In the genomic region with DNA sequence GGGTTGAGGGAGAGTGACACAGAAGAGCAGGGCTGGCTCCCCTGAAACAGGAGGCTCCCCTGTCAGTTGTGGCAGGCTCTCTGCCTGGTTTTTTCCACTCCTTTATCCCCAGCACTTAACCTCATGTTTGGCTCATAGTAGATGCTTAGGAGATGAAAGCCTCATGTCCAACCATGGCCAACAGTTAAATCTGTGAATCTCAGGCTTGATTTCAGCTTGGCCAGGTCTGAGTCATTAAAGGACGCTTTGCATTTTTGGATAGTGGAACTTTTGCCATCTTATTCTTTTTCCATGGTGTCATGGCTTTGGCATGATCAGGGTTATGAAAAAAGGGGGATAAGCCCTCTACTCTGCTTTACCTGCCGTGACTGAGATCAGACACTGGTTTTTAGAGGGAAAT, we compare ENCODE assay signal across 16 cellular contexts.
DNase-seq lines count a peak whose midpoint lies in the region; ATAC-seq and TF ChIP-seq lines count a peak whose summit lies in the region.
"Had no signal": no experiment of that assay in that cellular context is flagged by ENCODE, and none has a peak within 500 bp of the region (broad histone marks: within the 10 kb centered on the region; RNA-seq: fewer than 3 reads in every experiment).

No MANE protein-coding gene starts in this region.

- H3K27me3 ChIP-seq in IMR-90 (ENCODE audit: control insufficient read depth, insufficient read depth, low read length) (no peaks in the 10 kb centered on the region), right cardiac atrium (ENCODE audit: control insufficient read depth, insufficient read depth) (no peaks in the 10 kb centered on the region), tibial artery (no peaks in the 10 kb centered on the region)
- H3K27me3 ChIP-seq: colonic mucosa, foreskin keratinocyte had no signal

- peaks cover 13% of the 10 kb centered on the region for H3K9me1 ChIP-seq in IMR-90 (ENCODE audit: insufficient read depth, low read length)

- H4K20me1 ChIP-seq in IMR-90 (ENCODE audit: insufficient read depth, low read length), result no peaks in the 10 kb centered on the region

- H4K5ac ChIP-seq in IMR-90 (ENCODE audit: low read depth, low read length), result no peak overlapping the region

- H3K27ac ChIP-seq in IMR-90 (ENCODE audit: insufficient read depth, low read length), result no peak overlapping the region
- H3K27ac ChIP-seq in right cardiac atrium (ENCODE audit: low read length), result peak overlapping the region; percentile 63
- H3K27ac ChIP-seq in tibial artery, result peak overlapping the region; percentile 66 to 70
- H3K27ac ChIP-seq: foreskin keratinocyte, SJCRH30 had no signal

- H3K4ac ChIP-seq in IMR-90 (ENCODE audit: low read depth, low read length), result no peak overlapping the region

- H4K8ac ChIP-seq in IMR-90 (ENCODE audit: low read depth in 2 of 2, low read length in 2 of 2), result no peak overlapping the region

- H4K91ac ChIP-seq in IMR-90 (ENCODE audit: insufficient read depth, low read depth, low read length), result no peak overlapping the region

- H2BK120ac ChIP-seq in IMR-90 (ENCODE audit: low read depth, low read length), result no peak overlapping the region

- TF ChIP-seq POLR2A in IMR-90 (IDR thresholded peaks at IDR 0.05; ENCODE audit: low read depth, low read length), result no peak

- no peak overlapping the region for H2BK15ac ChIP-seq in IMR-90 (ENCODE audit: low read depth, low read length)

- H3K18ac ChIP-seq in IMR-90 (ENCODE audit: low read depth, low read length), result no peak overlapping the region

- TF ChIP-seq RAD21 in IMR-90 (IDR thresholded peaks at IDR 0.05; ENCODE audit: low read length), result no peak

- no peaks in the 10 kb centered on the region for H3K36me3 ChIP-seq in IMR-90 (ENCODE audit: control insufficient read depth, insufficient read depth, low read length)
- H3K36me3 ChIP-seq in tibial artery, result peaks cover 0 to 13% (median 0%) of the 10 kb centered on the region in 3 donors
- H3K36me3 ChIP-seq: colonic mucosa, SJCRH30 had no signal

- ATAC-seq in IMR-90 (ENCODE audit: low read depth) (peak; percentile 35; the same call in 1 of the 2 replicates), right cardiac atrium (peak in 1 of 2 donors; percentile 10), GM21825 (IDR thresholded peaks at IDR 0.05; ENCODE audit: unreplicated experiment) (no peak)

- CTCF ChIA-PET in IMR-90 (lab: Yijun Ruan, JAX), result no interaction called here

- no peak overlapping the region for H2AK9ac ChIP-seq in IMR-90 (replicated peaks; ENCODE audit: low read depth, low read length, poor library complexity)

- no CpG with 5 or more reads among the region's 2 CpGs for WGBS in IMR-90 (ENCODE audit: extremely low coverage in 2 of 2, insufficient read length in 1 of 2), 2 experiments
- WGBS in right cardiac atrium, result 91% methylated on average over 2 of the region's 2 CpGs

- H3K4me2 ChIP-seq in IMR-90 (ENCODE audit: low read depth, low read length), result no peak overlapping the region

- H3K4me1 ChIP-seq in IMR-90 (ENCODE audit: control insufficient read depth, insufficient read depth, low read length), result peaks cover 5% of the 10 kb centered on the region
- peaks cover 32% of the 10 kb centered on the region for H3K4me1 ChIP-seq in right cardiac atrium (ENCODE audit: control insufficient read depth, insufficient read depth, low read length)
- peaks cover 7 to 68% (median 31%) of the 10 kb centered on the region in 4 donors for H3K4me1 ChIP-seq in tibial artery
- H3K4me1 ChIP-seq: foreskin keratinocyte, SJCRH30 had no signal

- no peak overlapping the region; the same call in 1 of the 2 replicates for H3K14ac ChIP-seq in IMR-90 (replicated peaks; ENCODE audit: low read depth, low read length)

- DNase-seq in IMR-90, result no peak
- peak; percentile 54 for DNase-seq in astrocyte of the hippocampus (ENCODE audit: low read depth, low spot score)
- DNase-seq in right cardiac atrium, result no peak
- no peak for DNase-seq in tibial artery
- DNase-seq in HUDEP-2 (lab: John Stamatoyannopoulos, UW; ENCODE audit: unreplicated experiment in 76 of 76), result no peak
- no peak for DNase-seq in NOMO-1 (lab: John Stamatoyannopoulos, UW; ENCODE audit: unreplicated experiment in 2 of 2)
- DNase-seq: activated CD4-positive, alpha-beta T cell treated with anti-CD3 and anti-CD28 coated beads, Interleukin-2, amount 50 U/mL, for 1 hour; anterior cingulate cortex; colonic mucosa; COR-L47; foreskin keratinocyte; Kasumi-1; NCI-H1105 treated with DMSO at 0.1 percent for 48 hours; OCI-M1; SJCRH30 had no signal

- H3K79me1 ChIP-seq in IMR-90 (ENCODE audit: low read depth in 1 of 2, low read length in 2 of 2), result no peaks in the 10 kb centered on the region; a peak in 1 of 4 replicates

- intact Hi-C loops in IMR-90 (cut with micrococcal nuclease), result no loop called here
- intact Hi-C loops in right cardiac atrium (cut with DNase I), result no loop called here
- intact Hi-C loops in tibial artery (cut with DNase I; ENCODE audit: low total_unique reads), result loop anchor here (10.0 kb wide), 1 partner anchor 115 kb away; a partner anchor contains a TSS

- no TSS peak for BruUV-seq in IMR-90 (replicated peaks; lab: Mats Ljungman, UMichigan)

- no peak overlapping the region for H3K9ac ChIP-seq in IMR-90 (ENCODE audit: low read depth, low read length)

- in situ Hi-C loops in IMR-90 (cut with MboI; ENCODE audit: low sequenced_read_pairs), result no loop called here

- POLR2A ChIA-PET in IMR-90 (lab: Charles Lee; ENCODE audit: unreplicated experiment), result no interaction called here

- TF ChIP-seq CTCF in IMR-90 (conservative IDR thresholded peaks at IDR 0.05; ENCODE audit: low read depth, low read length) (no peak), tibial artery (IDR thresholded peaks at IDR 0.05) (no peak)

- H2AFZ ChIP-seq in IMR-90 (replicated peaks; ENCODE audit: low read length, poor library complexity), result no peak overlapping the region

- no peak overlapping the region for H3K23ac ChIP-seq in IMR-90 (ENCODE audit: low read depth, low read length)

- dilution Hi-C loops in IMR-90 (cut with HindIII; ENCODE audit: low sequenced_read_pairs, unreplicated experiment), result no loop called here

- H2BK5ac ChIP-seq in IMR-90 (ENCODE audit: low read depth, low read length, poor library complexity, severe bottlenecking), result no peak overlapping the region

- no peak overlapping the region for H2AK5ac ChIP-seq in IMR-90 (ENCODE audit: low read depth, low read length)

- H3K4me3 ChIP-seq in IMR-90 (ENCODE audit: insufficient read depth, low read depth, low read length) (no peak overlapping the region), right cardiac atrium (ENCODE audit: low read length) (no peak overlapping the region), tibial artery (no peak overlapping the region)
- H3K4me3 ChIP-seq: colonic mucosa, SJCRH30 had no signal

- H3K9me3 ChIP-seq in IMR-90 (ENCODE audit: control insufficient read depth, insufficient read depth, low read length) (peaks cover 3% of the 10 kb centered on the region; the same call in 1 of the 2 replicates), right cardiac atrium (ENCODE audit: control insufficient read depth, low read length) (no peaks in the 10 kb centered on the region), tibial artery (peaks cover 0 to 16% (median 0%) of the 10 kb centered on the region in 3 donors)
- H3K9me3 ChIP-seq: colonic mucosa, SJCRH30 had no signal

- no peak overlapping the region for H2BK20ac ChIP-seq in IMR-90 (ENCODE audit: low read depth, low read length)

- no peak overlapping the region for H3K56ac ChIP-seq in IMR-90 (ENCODE audit: extremely low read depth, insufficient read depth, low read length)

TF ChIP-seq in IMR-90, 13 proteins besides CTCF, POLR2A, EP300 and RAD21:
- TF ChIP-seq CEBPB (IDR thresholded peaks at IDR 0.05; ENCODE audit: low read depth, low read length) (no peak), MAZ (IDR thresholded peaks at IDR 0.05; ENCODE audit: borderline replicate concordance, low read depth, low read length) (no peak), MXI1 (IDR thresholded peaks at IDR 0.05; ENCODE audit: borderline replicate concordance, low read depth, low read length) (no peak), RFX5 (IDR thresholded peaks at IDR 0.05; ENCODE audit: low read depth, low read length) (no peak), NFE2L2 (IDR thresholded peaks at IDR 0.05; ENCODE audit: low read depth, low read length) (no peak), SMC3 (IDR thresholded peaks at IDR 0.05; ENCODE audit: low read depth, low read length) (no peak), FOS (IDR thresholded peaks at IDR 0.05; ENCODE audit: low read depth, low read length) (no peak), RCOR1 (IDR thresholded peaks at IDR 0.05; ENCODE audit: insufficient replicate concordance, low read length) (no peak), MAFK (IDR thresholded peaks at IDR 0.05; ENCODE audit: low read depth, low read length) (no peak), BHLHE40 (IDR thresholded peaks at IDR 0.05; ENCODE audit: low read depth, low read length) (no peak), CHD1 (IDR thresholded peaks at IDR 0.05; ENCODE audit: low read depth, low read length) (no peak)
- TF ChIP-seq, protein P1, sequence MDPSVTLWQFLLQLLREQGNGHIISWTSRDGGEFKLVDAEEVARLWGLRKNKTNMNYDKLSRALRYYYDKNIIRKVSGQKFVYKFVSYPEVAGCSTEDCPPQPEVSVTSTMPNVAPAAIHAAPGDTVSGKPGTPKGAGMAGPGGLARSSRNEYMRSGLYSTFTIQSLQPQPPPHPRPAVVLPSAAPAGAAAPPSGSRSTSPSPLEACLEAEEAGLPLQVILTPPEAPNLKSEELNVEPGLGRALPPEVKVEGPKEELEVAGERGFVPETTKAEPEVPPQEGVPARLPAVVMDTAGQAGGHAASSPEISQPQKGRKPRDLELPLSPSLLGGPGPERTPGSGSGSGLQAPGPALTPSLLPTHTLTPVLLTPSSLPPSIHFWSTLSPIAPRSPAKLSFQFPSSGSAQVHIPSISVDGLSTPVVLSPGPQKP (IDR thresholded peaks at IDR 0.05; ENCODE audit: borderline replicate concordance, low read depth, low read length), result no peak
- TF ChIP-seq, protein P2, sequence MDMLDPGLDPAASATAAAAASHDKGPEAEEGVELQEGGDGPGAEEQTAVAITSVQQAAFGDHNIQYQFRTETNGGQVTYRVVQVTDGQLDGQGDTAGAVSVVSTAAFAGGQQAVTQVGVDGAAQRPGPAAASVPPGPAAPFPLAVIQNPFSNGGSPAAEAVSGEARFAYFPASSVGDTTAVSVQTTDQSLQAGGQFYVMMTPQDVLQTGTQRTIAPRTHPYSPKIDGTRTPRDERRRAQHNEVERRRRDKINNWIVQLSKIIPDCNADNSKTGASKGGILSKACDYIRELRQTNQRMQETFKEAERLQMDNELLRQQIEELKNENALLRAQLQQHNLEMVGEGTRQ (IDR thresholded peaks at IDR 0.05; ENCODE audit: low read depth, low read length), result no peak
TF ChIP-seq in IMR-90: peak in this region for 0.
